ENCODE assay signal across 8 cellular contexts in genomic region chr12:89542912-89543592, GRCh38. TPM values are rescaled to one million over a fixed set of nuclear protein-coding genes. Genes with fewer than 3 reads are reported as not detected.
DNase-seq lines count a peak whose midpoint lies in the region; ATAC-seq, FAIRE-seq and TF ChIP-seq lines count a peak whose summit lies in the region.

No MANE protein-coding gene starts in this region.

- no peak overlapping the region for H3K4me3 ChIP-seq in astrocyte (ENCODE audit: insufficient read depth, low read depth, low read length)

- peaks cover 29% of the 10 kb centered on the region for H3K4me1 Mint-ChIP-seq in astrocyte (ENCODE audit: low read depth, unreplicated experiment)

- no peaks in the 10 kb centered on the region for H3K9me3 Mint-ChIP-seq in astrocyte (ENCODE audit: unreplicated experiment)

- no peaks in the 10 kb centered on the region for H3K27me3 ChIP-seq in astrocyte (ENCODE audit: insufficient read depth, low read length)

- H3K27me3 Mint-ChIP-seq in astrocyte (ENCODE audit: low read depth, unreplicated experiment): no peaks in the 10 kb centered on the region

- no peak overlapping the region for H2AFZ ChIP-seq in astrocyte (ENCODE audit: low read depth, low read length)

- intact Hi-C loops in Right ventricle myocardium inferior (cut with DNase I): loop anchor here (5.0 to 10.0 kb wide), 3 partner anchors 162 to 1309 kb away; partner anchors contain the start of gene ATP2B1
- intact Hi-C loops in cardiac septum (cut with DNase I): loop anchor here (5.0 to 10.0 kb wide), 3 partner anchors 164 to 559 kb away; partner anchors contain the start of gene ATP2B1

- no peak overlapping the region for H3K27ac ChIP-seq in astrocyte (ENCODE audit: low read depth, low read length)

- H3K36me3 ChIP-seq in astrocyte (ENCODE audit: insufficient read depth, low read length): no peaks in the 10 kb centered on the region

- H3K36me3 Mint-ChIP-seq in astrocyte (ENCODE audit: low read depth, unreplicated experiment): no peaks in the 10 kb centered on the region

- ATAC-seq in Right ventricle myocardium inferior (peak; percentile 75), HG02885 (IDR thresholded peaks at IDR 0.05; ENCODE audit: poor library complexity, unreplicated experiment) (peak; percentile 91)

- no peaks in the 10 kb centered on the region for H3K9me3 ChIP-seq in astrocyte (ENCODE audit: insufficient read depth, low read depth, low read length)

- no peaks in the 10 kb centered on the region for H3K79me2 ChIP-seq in astrocyte (ENCODE audit: insufficient read depth, low read length)

- H3K9ac ChIP-seq in astrocyte (ENCODE audit: low read length): no peak overlapping the region

- TF ChIP-seq CTCF in astrocyte (IDR thresholded peaks at IDR 0.05; ENCODE audit: insufficient read depth, low read depth, low read length): peak; percentile 89

- FAIRE-seq in astrocyte (lab: Jason Lieb, UNC): no peak

- no peak overlapping the region for H3K4me2 ChIP-seq in astrocyte (ENCODE audit: low read length)

- H3K4me1 ChIP-seq in astrocyte (ENCODE audit: insufficient read depth, low read length): peaks cover 8% of the 10 kb centered on the region

- H4K20me1 ChIP-seq in astrocyte (ENCODE audit: insufficient read depth, low read length): no peaks in the 10 kb centered on the region

- no peak for DNase-seq in Right ventricle myocardium inferior (ENCODE audit: missing footprints)
- no peak for DNase-seq in cardiac septum (ENCODE audit: low spot score)
- peak; percentile 24 to 53 for DNase-seq in NCI-H187 (lab: John Stamatoyannopoulos, UW)
- peak; percentile 43 for DNase-seq in T-helper 9 cell
- DNase-seq in astrocyte (ENCODE audit: low read depth): peak; percentile 54
- DNase-seq in hippocampal formation (lab: John Stamatoyannopoulos, UW): peak; percentile 36 to 81
- DNase-seq in stimulated activated CD4-positive, alpha-beta T cell treated with anti-CD3 and anti-CD28 coated beads, Interleukin-12 subunit alpha, Interleukin-12 subunit beta, amount 100 ng/mL, for 48 hours (ENCODE audit: low read depth in 2 of 3, low spot score in 1 of 3): peak; percentile 34 to 71 (median 40)

- H3K27ac Mint-ChIP-seq in astrocyte (ENCODE audit: unreplicated experiment): no peak overlapping the region

- no peak overlapping the region for H3K4me3 Mint-ChIP-seq in astrocyte (ENCODE audit: unreplicated experiment)

RNA-seq across cellular contexts. Expression of gene POC1B, which starts 17.2 kb away (rescaled TPM):
- total RNA-seq in Right ventricle myocardium inferior: 6.7 TPM
- total RNA-seq in cardiac septum: 7.9 TPM
- 10.6 and 12.3 TPM in 2 replicates for total RNA-seq in astrocyte

RNA-seq across cellular contexts. Expression of gene GALNT4, which starts 18.5 kb away (rescaled TPM):
- 2.3 TPM for total RNA-seq in Right ventricle myocardium inferior
- total RNA-seq in cardiac septum: 2.0 TPM
- total RNA-seq in astrocyte: 6.2 and 6.9 TPM in 2 replicates

Comparison
In these comparisons a context has a peak if more than half of its experiments do, and no peak if none do; other contexts are left out.
1. DNase-seq: peak in NCI-H187 (2 of 2), T-helper 9 cell (single experiment), astrocyte (single experiment), hippocampal formation (2 of 2) and stimulated activated CD4-positive, alpha-beta T cell treated with anti-CD3 and anti-CD28 coated beads, Interleukin-12 subunit alpha, Interleukin-12 subunit beta, amount 100 ng/mL, for 48 hours (3 of 3); none in Right ventricle myocardium inferior (single experiment) and cardiac septum (single experiment).